Comparison of ENCODE assay signal across 1 cellular context in the genomic region with DNA sequence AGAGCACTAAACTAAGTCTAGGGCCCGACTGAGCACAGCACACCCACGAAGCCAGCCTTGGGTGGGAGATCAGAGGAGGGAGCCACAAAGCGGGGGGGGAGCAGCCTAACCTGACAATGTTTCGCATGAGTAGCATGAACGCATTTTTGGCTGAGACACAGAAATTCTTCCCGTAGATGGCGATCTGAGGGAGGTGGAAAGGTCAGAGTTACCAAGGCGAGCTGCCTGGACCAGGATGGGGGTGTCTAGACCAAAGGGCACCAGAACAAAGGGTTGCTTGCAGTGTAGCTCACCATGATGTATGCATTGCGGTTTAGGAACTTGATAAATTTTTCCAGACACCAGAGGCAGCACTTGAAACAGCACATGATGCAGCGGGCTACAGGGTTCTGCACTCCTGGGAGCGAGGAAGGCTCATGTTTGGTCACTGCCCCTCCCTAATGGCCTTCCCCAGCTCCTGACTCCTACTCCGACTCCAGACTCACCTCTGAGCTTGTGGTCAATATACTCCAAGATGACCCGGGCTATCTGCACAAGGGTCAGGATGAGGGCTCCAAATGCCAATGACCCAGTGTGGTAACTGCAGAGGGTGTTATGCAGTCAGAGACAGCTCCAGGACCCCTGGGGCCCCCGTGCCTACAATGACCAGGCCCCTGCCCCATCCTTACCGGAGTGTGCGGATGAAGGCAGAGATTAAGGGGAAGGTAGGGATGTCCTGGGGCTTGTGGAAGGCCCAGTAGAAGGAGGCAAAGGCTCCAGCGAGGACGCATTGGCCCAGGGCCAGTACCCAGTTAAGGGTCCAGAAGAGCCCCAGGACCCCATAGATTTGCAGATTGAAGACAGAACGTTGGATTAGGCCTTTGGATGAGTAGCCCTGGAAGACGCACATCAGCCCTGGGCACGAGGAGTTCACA.
TF ChIP-seq lines count a peak whose summit lies in the region.

No MANE protein-coding gene starts in this region.

TF ChIP-seq in HepG2, 621 proteins besides CTCF, POLR2A, EP300 and RAD21 (continued from another document and continues in another):
- TF ChIP-seq, protein P1, sequence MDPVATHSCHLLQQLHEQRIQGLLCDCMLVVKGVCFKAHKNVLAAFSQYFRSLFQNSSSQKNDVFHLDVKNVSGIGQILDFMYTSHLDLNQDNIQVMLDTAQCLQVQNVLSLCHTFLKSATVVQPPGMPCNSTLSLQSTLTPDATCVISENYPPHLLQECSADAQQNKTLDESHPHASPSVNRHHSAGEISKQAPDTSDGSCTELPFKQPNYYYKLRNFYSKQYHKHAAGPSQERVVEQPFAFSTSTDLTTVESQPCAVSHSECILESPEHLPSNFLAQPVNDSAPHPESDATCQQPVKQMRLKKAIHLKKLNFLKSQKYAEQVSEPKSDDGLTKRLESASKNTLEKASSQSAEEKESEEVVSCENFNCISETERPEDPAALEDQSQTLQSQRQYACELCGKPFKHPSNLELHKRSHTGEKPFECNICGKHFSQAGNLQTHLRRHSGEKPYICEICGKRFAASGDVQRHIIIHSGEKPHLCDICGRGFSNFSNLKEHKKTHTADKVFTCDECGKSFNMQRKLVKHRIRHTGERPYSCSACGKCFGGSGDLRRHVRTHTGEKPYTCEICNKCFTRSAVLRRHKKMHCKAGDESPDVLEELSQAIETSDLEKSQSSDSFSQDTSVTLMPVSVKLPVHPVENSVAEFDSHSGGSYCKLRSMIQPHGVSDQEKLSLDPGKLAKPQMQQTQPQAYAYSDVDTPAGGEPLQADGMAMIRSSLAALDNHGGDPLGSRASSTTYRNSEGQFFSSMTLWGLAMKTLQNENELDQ (CRISPR knock-in tag; IDR thresholded peaks at IDR 0.05; ENCODE audit: borderline replicate concordance), result no peak
- TF ChIP-seq, protein P2, sequence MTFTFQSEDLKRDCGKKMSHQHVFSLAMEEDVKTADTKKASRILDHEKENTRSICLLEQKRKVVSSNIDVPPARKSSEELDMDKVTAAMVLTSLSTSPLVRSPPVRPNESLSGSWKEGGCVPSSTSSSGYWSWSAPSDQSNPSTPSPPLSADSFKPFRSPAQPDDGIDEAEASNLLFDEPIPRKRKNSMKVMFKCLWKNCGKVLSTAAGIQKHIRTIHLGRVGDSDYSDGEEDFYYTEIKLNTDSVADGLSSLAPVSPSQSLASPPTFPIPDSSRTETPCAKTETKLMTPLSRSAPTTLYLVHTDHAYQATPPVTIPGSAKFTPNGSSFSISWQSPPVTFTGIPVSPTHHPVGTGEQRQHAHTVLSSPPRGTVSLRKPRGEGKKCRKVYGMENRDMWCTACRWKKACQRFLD (CRISPR knock-in tag; IDR thresholded peaks at IDR 0.05; ENCODE audit: borderline replicate concordance), result no peak
- TF ChIP-seq, protein P3, sequence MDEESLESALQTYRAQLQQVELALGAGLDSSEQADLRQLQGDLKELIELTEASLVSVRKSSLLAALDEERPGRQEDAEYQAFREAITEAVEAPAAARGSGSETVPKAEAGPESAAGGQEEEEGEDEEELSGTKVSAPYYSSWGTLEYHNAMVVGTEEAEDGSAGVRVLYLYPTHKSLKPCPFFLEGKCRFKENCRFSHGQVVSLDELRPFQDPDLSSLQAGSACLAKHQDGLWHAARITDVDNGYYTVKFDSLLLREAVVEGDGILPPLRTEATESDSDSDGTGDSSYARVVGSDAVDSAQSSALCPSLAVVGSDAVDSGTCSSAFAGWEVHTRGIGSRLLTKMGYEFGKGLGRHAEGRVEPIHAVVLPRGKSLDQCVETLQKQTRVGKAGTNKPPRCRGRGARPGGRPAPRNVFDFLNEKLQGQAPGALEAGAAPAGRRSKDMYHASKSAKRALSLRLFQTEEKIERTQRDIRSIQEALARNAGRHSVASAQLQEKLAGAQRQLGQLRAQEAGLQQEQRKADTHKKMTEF (CRISPR knock-in tag; IDR thresholded peaks at IDR 0.05), result peak; percentile 82
- TF ChIP-seq HMG20B (CRISPR knock-in tag; conservative IDR thresholded peaks at IDR 0.05) (peak; percentile 66; the same call in 1 of the 2 replicates), FOXP1 (IDR thresholded peaks at IDR 0.05) (no peak), FOXP1 (CRISPR knock-in tag; IDR thresholded peaks at IDR 0.05) (peak; percentile 65; the same call in 1 of the 2 replicates), NCOA1 (CRISPR knock-in tag; IDR thresholded peaks at IDR 0.05) (no peak), BORCS8-MEF2B (CRISPR knock-in tag; IDR thresholded peaks at IDR 0.05) (peak; percentile 56; the same call in 1 of the 2 replicates), JUNB (CRISPR knock-in tag; IDR thresholded peaks at IDR 0.05; ENCODE audit: borderline replicate concordance) (no peak), NR1H2 (CRISPR knock-in tag; IDR thresholded peaks at IDR 0.05; ENCODE audit: borderline replicate concordance, low read depth) (no peak), ZNF20 (CRISPR knock-in tag; IDR thresholded peaks at IDR 0.05) (no peak), ZC3H4 (CRISPR knock-in tag; IDR thresholded peaks at IDR 0.05; ENCODE audit: borderline replicate concordance) (no peak), RELA (CRISPR knock-in tag; IDR thresholded peaks at IDR 0.05) (no peak), REXO4 (CRISPR knock-in tag; IDR thresholded peaks at IDR 0.05; ENCODE audit: borderline replicate concordance) (no peak), SIX4 (CRISPR knock-in tag; IDR thresholded peaks at IDR 0.05) (peak; percentile 83), RFXAP (CRISPR knock-in tag; IDR thresholded peaks at IDR 0.05; ENCODE audit: borderline replicate concordance) (peak; percentile 89; the same call in 1 of the 2 replicates), PITX1 (CRISPR knock-in tag; IDR thresholded peaks at IDR 0.05) (peak; percentile 65; the same call in 1 of the 2 replicates), HOXA5 (CRISPR knock-in tag; IDR thresholded peaks at IDR 0.05) (peak; percentile 83)
- TF ChIP-seq, protein P4, sequence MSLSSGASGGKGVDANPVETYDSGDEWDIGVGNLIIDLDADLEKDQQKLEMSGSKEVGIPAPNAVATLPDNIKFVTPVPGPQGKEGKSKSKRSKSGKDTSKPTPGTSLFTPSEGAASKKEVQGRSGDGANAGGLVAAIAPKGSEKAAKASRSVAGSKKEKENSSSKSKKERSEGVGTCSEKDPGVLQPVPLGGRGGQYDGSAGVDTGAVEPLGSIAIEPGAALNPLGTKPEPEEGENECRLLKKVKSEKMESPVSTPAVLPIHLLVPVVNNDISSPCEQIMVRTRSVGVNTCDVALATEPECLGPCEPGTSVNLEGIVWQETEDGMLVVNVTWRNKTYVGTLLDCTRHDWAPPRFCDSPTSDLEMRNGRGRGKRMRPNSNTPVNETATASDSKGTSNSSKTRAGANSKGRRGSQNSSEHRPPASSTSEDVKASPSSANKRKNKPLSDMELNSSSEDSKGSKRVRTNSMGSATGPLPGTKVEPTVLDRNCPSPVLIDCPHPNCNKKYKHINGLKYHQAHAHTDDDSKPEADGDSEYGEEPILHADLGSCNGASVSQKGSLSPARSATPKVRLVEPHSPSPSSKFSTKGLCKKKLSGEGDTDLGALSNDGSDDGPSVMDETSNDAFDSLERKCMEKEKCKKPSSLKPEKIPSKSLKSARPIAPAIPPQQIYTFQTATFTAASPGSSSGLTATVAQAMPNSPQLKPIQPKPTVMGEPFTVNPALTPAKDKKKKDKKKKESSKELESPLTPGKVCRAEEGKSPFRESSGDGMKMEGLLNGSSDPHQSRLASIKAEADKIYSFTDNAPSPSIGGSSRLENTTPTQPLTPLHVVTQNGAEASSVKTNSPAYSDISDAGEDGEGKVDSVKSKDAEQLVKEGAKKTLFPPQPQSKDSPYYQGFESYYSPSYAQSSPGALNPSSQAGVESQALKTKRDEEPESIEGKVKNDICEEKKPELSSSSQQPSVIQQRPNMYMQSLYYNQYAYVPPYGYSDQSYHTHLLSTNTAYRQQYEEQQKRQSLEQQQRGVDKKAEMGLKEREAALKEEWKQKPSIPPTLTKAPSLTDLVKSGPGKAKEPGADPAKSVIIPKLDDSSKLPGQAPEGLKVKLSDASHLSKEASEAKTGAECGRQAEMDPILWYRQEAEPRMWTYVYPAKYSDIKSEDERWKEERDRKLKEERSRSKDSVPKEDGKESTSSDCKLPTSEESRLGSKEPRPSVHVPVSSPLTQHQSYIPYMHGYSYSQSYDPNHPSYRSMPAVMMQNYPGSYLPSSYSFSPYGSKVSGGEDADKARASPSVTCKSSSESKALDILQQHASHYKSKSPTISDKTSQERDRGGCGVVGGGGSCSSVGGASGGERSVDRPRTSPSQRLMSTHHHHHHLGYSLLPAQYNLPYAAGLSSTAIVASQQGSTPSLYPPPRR (CRISPR knock-in tag; IDR thresholded peaks at IDR 0.05; ENCODE audit: borderline replicate concordance), result peak; percentile 90
- TF ChIP-seq, protein P5, sequence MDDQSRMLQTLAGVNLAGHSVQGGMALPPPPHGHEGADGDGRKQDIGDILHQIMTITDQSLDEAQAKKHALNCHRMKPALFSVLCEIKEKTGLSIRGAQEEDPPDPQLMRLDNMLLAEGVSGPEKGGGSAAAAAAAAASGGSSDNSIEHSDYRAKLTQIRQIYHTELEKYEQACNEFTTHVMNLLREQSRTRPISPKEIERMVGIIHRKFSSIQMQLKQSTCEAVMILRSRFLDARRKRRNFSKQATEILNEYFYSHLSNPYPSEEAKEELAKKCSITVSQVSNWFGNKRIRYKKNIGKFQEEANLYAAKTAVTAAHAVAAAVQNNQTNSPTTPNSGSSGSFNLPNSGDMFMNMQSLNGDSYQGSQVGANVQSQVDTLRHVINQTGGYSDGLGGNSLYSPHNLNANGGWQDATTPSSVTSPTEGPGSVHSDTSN (CRISPR knock-in tag; IDR thresholded peaks at IDR 0.05; ENCODE audit: borderline replicate concordance), result no peak
- TF ChIP-seq, protein P6, sequence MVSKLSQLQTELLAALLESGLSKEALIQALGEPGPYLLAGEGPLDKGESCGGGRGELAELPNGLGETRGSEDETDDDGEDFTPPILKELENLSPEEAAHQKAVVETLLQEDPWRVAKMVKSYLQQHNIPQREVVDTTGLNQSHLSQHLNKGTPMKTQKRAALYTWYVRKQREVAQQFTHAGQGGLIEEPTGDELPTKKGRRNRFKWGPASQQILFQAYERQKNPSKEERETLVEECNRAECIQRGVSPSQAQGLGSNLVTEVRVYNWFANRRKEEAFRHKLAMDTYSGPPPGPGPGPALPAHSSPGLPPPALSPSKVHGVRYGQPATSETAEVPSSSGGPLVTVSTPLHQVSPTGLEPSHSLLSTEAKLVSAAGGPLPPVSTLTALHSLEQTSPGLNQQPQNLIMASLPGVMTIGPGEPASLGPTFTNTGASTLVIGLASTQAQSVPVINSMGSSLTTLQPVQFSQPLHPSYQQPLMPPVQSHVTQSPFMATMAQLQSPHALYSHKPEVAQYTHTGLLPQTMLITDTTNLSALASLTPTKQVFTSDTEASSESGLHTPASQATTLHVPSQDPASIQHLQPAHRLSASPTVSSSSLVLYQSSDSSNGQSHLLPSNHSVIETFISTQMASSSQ (IDR thresholded peaks at IDR 0.05; ENCODE audit: low read depth), result peak; percentile 61; the same call in 1 of the 2 replicates
- TF ChIP-seq, protein P6 (CRISPR knock-in tag; IDR thresholded peaks at IDR 0.05; ENCODE audit: borderline replicate concordance), result peak; percentile 88
- TF ChIP-seq, protein P7, sequence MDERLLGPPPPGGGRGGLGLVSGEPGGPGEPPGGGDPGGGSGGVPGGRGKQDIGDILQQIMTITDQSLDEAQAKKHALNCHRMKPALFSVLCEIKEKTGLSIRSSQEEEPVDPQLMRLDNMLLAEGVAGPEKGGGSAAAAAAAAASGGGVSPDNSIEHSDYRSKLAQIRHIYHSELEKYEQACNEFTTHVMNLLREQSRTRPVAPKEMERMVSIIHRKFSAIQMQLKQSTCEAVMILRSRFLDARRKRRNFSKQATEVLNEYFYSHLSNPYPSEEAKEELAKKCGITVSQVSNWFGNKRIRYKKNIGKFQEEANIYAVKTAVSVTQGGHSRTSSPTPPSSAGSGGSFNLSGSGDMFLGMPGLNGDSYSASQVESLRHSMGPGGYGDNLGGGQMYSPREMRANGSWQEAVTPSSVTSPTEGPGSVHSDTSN (CRISPR knock-in tag; IDR thresholded peaks at IDR 0.05), result no peak
- TF ChIP-seq, protein P8, sequence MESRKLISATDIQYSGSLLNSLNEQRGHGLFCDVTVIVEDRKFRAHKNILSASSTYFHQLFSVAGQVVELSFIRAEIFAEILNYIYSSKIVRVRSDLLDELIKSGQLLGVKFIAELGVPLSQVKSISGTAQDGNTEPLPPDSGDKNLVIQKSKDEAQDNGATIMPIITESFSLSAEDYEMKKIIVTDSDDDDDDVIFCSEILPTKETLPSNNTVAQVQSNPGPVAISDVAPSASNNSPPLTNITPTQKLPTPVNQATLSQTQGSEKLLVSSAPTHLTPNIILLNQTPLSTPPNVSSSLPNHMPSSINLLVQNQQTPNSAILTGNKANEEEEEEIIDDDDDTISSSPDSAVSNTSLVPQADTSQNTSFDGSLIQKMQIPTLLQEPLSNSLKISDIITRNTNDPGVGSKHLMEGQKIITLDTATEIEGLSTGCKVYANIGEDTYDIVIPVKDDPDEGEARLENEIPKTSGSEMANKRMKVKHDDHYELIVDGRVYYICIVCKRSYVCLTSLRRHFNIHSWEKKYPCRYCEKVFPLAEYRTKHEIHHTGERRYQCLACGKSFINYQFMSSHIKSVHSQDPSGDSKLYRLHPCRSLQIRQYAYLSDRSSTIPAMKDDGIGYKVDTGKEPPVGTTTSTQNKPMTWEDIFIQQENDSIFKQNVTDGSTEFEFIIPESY (CRISPR knock-in tag; IDR thresholded peaks at IDR 0.05), result peak; percentile 41
- TF ChIP-seq, protein P9, sequence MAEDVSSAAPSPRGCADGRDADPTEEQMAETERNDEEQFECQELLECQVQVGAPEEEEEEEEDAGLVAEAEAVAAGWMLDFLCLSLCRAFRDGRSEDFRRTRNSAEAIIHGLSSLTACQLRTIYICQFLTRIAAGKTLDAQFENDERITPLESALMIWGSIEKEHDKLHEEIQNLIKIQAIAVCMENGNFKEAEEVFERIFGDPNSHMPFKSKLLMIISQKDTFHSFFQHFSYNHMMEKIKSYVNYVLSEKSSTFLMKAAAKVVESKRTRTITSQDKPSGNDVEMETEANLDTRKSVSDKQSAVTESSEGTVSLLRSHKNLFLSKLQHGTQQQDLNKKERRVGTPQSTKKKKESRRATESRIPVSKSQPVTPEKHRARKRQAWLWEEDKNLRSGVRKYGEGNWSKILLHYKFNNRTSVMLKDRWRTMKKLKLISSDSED (CRISPR knock-in tag; IDR thresholded peaks at IDR 0.05), result no peak
- TF ChIP-seq, protein P10, sequence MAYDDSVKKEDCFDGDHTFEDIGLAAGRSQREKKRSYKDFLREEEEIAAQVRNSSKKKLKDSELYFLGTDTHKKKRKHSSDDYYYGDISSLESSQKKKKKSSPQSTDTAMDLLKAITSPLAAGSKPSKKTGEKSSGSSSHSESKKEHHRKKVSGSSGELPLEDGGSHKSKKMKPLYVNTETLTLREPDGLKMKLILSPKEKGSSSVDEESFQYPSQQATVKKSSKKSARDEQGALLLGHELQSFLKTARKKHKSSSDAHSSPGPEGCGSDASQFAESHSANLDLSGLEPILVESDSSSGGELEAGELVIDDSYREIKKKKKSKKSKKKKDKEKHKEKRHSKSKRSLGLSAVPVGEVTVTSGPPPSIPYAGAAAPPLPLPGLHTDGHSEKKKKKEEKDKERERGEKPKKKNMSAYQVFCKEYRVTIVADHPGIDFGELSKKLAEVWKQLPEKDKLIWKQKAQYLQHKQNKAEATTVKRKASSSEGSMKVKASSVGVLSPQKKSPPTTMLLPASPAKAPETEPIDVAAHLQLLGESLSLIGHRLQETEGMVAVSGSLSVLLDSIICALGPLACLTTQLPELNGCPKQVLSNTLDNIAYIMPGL (CRISPR knock-in tag; IDR thresholded peaks at IDR 0.05; ENCODE audit: borderline replicate concordance in 1 of 2, low read depth in 1 of 2), result peak; percentile 49 to 72
